Comparison of ENCODE assay signal across 8 cellular contexts in genomic region chr7:17304926-17305325, GRCh38.
DNase-seq lines count a peak whose midpoint lies in the region; ATAC-seq, FAIRE-seq and TF ChIP-seq lines count a peak whose summit lies in the region.

No MANE protein-coding gene starts in this region.

- in situ Hi-C loops in ACHN (cut with HindIII; ENCODE audit: low pct_ligation_motif_present, low pct_unique_long_range_greater_than_20kb, low sequenced_read_pairs), result loop anchor here (25.0 kb wide), 1 partner anchor 332 kb away; no protein-coding TSS in a partner anchor

- DNase-seq in ACHN (peak; percentile 91), GM19239 (ENCODE audit: insufficient read length, low spot score) (no peak), epithelial cell of esophagus (ENCODE audit: low read depth) (peak; percentile 95), smooth muscle cell of the brain vasculature (ENCODE audit: low read depth, low spot score) (peak; percentile 77), COLO668 (lab: John Stamatoyannopoulos, UW; ENCODE audit: unreplicated experiment) (no peak)

- no peak overlapping the region for H3K4me3 ChIP-seq in epithelial cell of esophagus (ENCODE audit: low read length)

- ATAC-seq in SK-N-SH treated with all-trans-retinoic acid at 6 μM for 48 hours (peak; percentile 40; the same call in 1 of the 3 replicates), GM19397 (IDR thresholded peaks at IDR 0.05; ENCODE audit: unreplicated experiment) (no peak), HG03565 (IDR thresholded peaks at IDR 0.05; ENCODE audit: unreplicated experiment) (no peak)

- no peak for TF ChIP-seq CTCF in epithelial cell of esophagus (IDR thresholded peaks at IDR 0.05; ENCODE audit: insufficient read depth, low read depth, low read length, missing control alignments)

- FAIRE-seq in GM19239 (lab: Jason Lieb, UNC), result peak; percentile 66

TF ChIP-seq in SK-N-SH treated with all-trans-retinoic acid at 6 μM for 48 hours, 23 proteins besides CTCF, POLR2A, EP300 and RAD21:
- TF ChIP-seq, protein P1, sequence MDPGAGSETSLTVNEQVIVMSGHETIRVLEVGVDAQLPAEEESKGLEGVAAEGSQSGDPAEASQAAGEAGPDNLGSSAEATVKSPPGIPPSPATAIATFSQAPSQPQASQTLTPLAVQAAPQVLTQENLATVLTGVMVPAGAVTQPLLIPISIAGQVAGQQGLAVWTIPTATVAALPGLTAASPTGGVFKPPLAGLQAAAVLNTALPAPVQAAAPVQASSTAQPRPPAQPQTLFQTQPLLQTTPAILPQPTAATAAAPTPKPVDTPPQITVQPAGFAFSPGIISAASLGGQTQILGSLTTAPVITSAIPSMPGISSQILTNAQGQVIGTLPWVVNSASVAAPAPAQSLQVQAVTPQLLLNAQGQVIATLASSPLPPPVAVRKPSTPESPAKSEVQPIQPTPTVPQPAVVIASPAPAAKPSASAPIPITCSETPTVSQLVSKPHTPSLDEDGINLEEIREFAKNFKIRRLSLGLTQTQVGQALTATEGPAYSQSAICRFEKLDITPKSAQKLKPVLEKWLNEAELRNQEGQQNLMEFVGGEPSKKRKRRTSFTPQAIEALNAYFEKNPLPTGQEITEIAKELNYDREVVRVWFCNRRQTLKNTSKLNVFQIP (CRISPR knock-in tag; IDR thresholded peaks at IDR 0.05; ENCODE audit: borderline replicate concordance, low read depth), result no peak
- TF ChIP-seq RARB (CRISPR knock-in tag; IDR thresholded peaks at IDR 0.05) (no peak), CREB5 (CRISPR knock-in tag; IDR thresholded peaks at IDR 0.05; ENCODE audit: low read depth) (no peak), ESRRG (CRISPR knock-in tag; IDR thresholded peaks at IDR 0.05) (no peak), ZFP30 (CRISPR knock-in tag; IDR thresholded peaks at IDR 0.05) (no peak), PPARA (CRISPR knock-in tag; IDR thresholded peaks at IDR 0.05; ENCODE audit: borderline replicate concordance) (no peak), TOX (CRISPR knock-in tag; IDR thresholded peaks at IDR 0.05; ENCODE audit: borderline replicate concordance) (no peak), CSDC2 (CRISPR knock-in tag; IDR thresholded peaks at IDR 0.05) (no peak), SNAI2 (CRISPR knock-in tag; IDR thresholded peaks at IDR 0.05) (no peak), OSR1 (CRISPR knock-in tag; IDR thresholded peaks at IDR 0.05) (no peak), ZC3H10 (CRISPR knock-in tag; IDR thresholded peaks at IDR 0.05) (no peak)

Comparison
In these comparisons a context has a peak if more than half of its experiments do, and no peak if none do; other contexts are left out.
1. DNase-seq: peak in ACHN (single experiment), epithelial cell of esophagus (single experiment) and smooth muscle cell of the brain vasculature (single experiment); none in GM19239 (single experiment) and COLO668 (single experiment).